14 cellular contexts compared by ENCODE assay signal in the genomic region with DNA sequence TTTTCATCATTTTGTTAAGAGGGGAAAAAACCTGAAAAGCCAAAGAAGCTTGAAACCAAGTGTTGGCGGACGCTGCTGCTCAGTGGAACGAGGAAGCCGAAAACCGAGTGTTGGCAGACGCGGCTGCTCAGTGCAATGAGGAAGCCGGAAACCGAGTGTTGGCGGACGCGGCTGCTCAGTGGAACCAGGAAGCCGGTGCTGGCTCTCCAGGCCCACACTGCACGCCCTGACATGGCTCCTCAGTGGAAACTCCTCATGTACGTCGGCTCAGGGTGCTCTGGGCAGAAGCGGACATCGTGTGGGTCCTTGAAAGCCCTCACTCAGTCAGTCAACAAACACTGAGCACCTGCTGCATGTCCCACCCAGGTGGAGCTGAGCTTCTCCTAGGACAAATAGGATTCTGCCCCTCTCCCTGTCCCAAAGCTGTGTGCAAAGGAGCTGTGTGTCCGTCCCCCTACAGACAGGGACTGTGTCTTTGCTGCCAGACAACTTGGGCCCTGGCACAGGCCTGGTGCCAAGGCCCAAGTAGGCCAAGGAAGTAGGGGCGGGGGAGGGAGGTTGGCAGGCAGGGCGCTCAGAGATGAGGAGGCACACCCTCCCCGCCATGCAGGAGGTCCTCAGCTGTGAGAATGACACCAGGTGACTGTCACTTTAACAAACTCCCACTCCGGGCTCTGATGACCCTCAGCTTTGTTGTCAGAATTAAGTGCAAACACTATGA. TPM values are rescaled to one million over a fixed set of nuclear protein-coding genes. Genes with fewer than 3 reads are reported as not detected.
DNase-seq lines count a peak whose midpoint lies in the region; ATAC-seq and TF ChIP-seq lines count a peak whose summit lies in the region.
"Had no signal": no experiment of that assay in that cellular context is flagged by ENCODE, and none has a peak within 500 bp of the region (broad histone marks: within the 10 kb centered on the region; RNA-seq: fewer than 3 reads in every experiment).

No MANE protein-coding gene starts in this region.

- no peaks in the 10 kb centered on the region for H3K4me1 Mint-ChIP-seq in CD8-positive, alpha-beta T cell (ENCODE audit: low read depth)
- H3K4me1 Mint-ChIP-seq in nephron progenitor cell (peaks cover 16% of the 10 kb centered on the region), T-helper 17 cell (no peaks in the 10 kb centered on the region)

- POLR2A ChIA-PET in CD8-positive, alpha-beta T cell (lab: Charles Lee) = no interaction called here

- ATAC-seq in CD8-positive, alpha-beta T cell = no peak
- ATAC-seq in HG02588 (IDR thresholded peaks at IDR 0.05; ENCODE audit: unreplicated experiment) = no peak
- ATAC-seq in GM18861 (IDR thresholded peaks at IDR 0.05; ENCODE audit: unreplicated experiment) = no peak
- ATAC-seq in T-helper 17 cell = no peak
- ATAC-seq: HCT116; natural killer cell treated with Interleukin-12 subunit alpha and Interleukin-12 subunit beta and Interleukin-15 and Interleukin-18, amount 100 ng/mL, for 72 hours had no signal

- H3K27ac ChIP-seq in CD8-positive, alpha-beta T cell (ENCODE audit: low read depth, low read length) = no peak overlapping the region
- H3K27ac ChIP-seq: KMS-11 had no signal

- H3K9me3 ChIP-seq in CD8-positive, alpha-beta T cell (ENCODE audit: low read length) = no peaks in the 10 kb centered on the region
- H3K9me3 ChIP-seq in T-helper 17 cell (ENCODE audit: control insufficient read depth, low read length, poor library complexity, severe bottlenecking) = no peaks in the 10 kb centered on the region
- H3K9me3 ChIP-seq: Caco-2 had no signal

- no peaks in the 10 kb centered on the region for H3K9me3 Mint-ChIP-seq in CD8-positive, alpha-beta T cell
- no peaks in the 10 kb centered on the region for H3K9me3 Mint-ChIP-seq in nephron progenitor cell
- H3K9me3 Mint-ChIP-seq: natural killer cell treated with Interleukin-12 subunit alpha and Interleukin-12 subunit beta and Interleukin-15 and Interleukin-18, amount 100 ng/mL, for 72 hours had no signal

- no peaks in the 10 kb centered on the region for H3K27me3 ChIP-seq in CD8-positive, alpha-beta T cell (ENCODE audit: insufficient read depth, low read length)

- no peaks in the 10 kb centered on the region for H3K36me3 Mint-ChIP-seq in CD8-positive, alpha-beta T cell
- H3K36me3 Mint-ChIP-seq in nephron progenitor cell (ENCODE audit: low read depth) (peaks cover 22% of the 10 kb centered on the region), T-helper 17 cell (ENCODE audit: low read depth) (no peaks in the 10 kb centered on the region)
- H3K36me3 Mint-ChIP-seq: natural killer cell treated with Interleukin-12 subunit alpha and Interleukin-12 subunit beta and Interleukin-15 and Interleukin-18, amount 100 ng/mL, for 72 hours had no signal

- DNase-seq in CD8-positive, alpha-beta T cell = no peak
- DNase-seq in HT-29 (ENCODE audit: low spot score) (peak; percentile 3), nephron progenitor cell (no peak), GM19240 (ENCODE audit: insufficient read length, low spot score) (no peak), T-helper 17 cell (no peak)
- DNase-seq in activated effector memory CD4-positive, alpha-beta T cell treated with Interleukin-2 at 50 U/mL for 16 hours = peak; percentile 10
- DNase-seq: activated gamma-delta T cell, Caco-2 had no signal

- no peaks in the 10 kb centered on the region for H3K4me1 ChIP-seq in CD8-positive, alpha-beta T cell (ENCODE audit: insufficient read depth, low read length)
- H3K4me1 ChIP-seq: Caco-2 had no signal

- H3K27me3 Mint-ChIP-seq in CD8-positive, alpha-beta T cell (ENCODE audit: low read depth) = peaks cover 10% of the 10 kb centered on the region
- H3K27me3 Mint-ChIP-seq in nephron progenitor cell (ENCODE audit: low read depth, poor library complexity) (no peaks in the 10 kb centered on the region), T-helper 17 cell (peaks cover 35% of the 10 kb centered on the region)

- no peaks in the 10 kb centered on the region for H3K36me3 ChIP-seq in CD8-positive, alpha-beta T cell (ENCODE audit: insufficient read depth, low read length)

- no peak for TF ChIP-seq CTCF in CD8-positive, alpha-beta T cell (IDR thresholded peaks at IDR 0.05)
- no peak for TF ChIP-seq CTCF in nephron progenitor cell (IDR thresholded peaks at IDR 0.05)

- H3K27ac Mint-ChIP-seq in CD8-positive, alpha-beta T cell = peak overlapping the region; percentile 11
- H3K27ac Mint-ChIP-seq in nephron progenitor cell = peak overlapping the region; percentile 87
- H3K27ac Mint-ChIP-seq in T-helper 17 cell = no peak overlapping the region
- H3K27ac Mint-ChIP-seq: natural killer cell treated with Interleukin-12 subunit alpha and Interleukin-12 subunit beta and Interleukin-15 and Interleukin-18, amount 100 ng/mL, for 72 hours had no signal

- H3K4me3 ChIP-seq in CD8-positive, alpha-beta T cell (ENCODE audit: low read depth, low read length) = no peak overlapping the region

- intact Hi-C loops in CD8-positive, alpha-beta T cell (cut with DNase I, micrococcal nuclease) = no loop called here

- CTCF ChIA-PET in CD8-positive, alpha-beta T cell (lab: Charles Lee) = no interaction called here

- H3K4me3 Mint-ChIP-seq in CD8-positive, alpha-beta T cell = peak overlapping the region; percentile 13
- H3K4me3 Mint-ChIP-seq in nephron progenitor cell (no peak overlapping the region), T-helper 17 cell (no peak overlapping the region)
- H3K4me3 Mint-ChIP-seq: natural killer cell treated with Interleukin-12 subunit alpha and Interleukin-12 subunit beta and Interleukin-15 and Interleukin-18, amount 100 ng/mL, for 72 hours had no signal

RNA-seq across cellular contexts. Expression of gene PHF21B, which starts 37.3 kb away (rescaled TPM):
- total RNA-seq in CD8-positive, alpha-beta T cell = not detected
- not detected in 2 replicates for total RNA-seq in HT-29 (2014; rRNA removed; shearing (Covaris generic))
- total RNA-seq in T-helper 17 cell = not detected
- total RNA-seq: fibroblast of villous mesenchyme had no signal

Comparison
In these comparisons a context has a peak if more than half of its experiments do, and no peak if none do; other contexts are left out.
1. DNase-seq: peak in HT-29 (single experiment) and activated effector memory CD4-positive, alpha-beta T cell treated with Interleukin-2 at 50 U/mL for 16 hours (single experiment); none in CD8-positive, alpha-beta T cell (0 of 7), nephron progenitor cell (single experiment), GM19240 (single experiment) and T-helper 17 cell (0 of 3).